ENCODE assay signal across 1 cellular context in the genomic region with DNA sequence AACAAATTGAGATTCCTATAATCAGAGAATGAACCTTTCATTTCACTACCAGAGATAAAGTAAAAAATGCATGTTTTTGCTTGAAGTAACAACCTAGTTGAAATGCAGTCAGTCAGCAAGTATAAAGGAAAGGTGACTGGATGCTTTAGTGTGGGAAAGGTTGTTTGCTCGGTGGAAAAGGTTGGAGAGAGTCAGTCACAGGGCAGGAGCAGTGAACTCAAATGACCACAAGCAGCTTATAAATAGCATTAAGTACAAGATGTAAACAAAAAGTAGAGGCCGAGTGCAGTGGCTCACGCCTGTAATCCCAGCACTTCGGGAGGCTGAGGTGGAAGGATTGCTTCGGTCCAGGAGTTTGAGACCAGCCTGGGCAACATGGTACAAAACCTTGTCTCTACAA.
TF ChIP-seq lines count a peak whose summit lies in the region.

No MANE protein-coding gene starts in this region.

TF ChIP-seq in IMR-90, 13 proteins besides CTCF, POLR2A, EP300 and RAD21 (continued from another document):
- TF ChIP-seq MAFK (IDR thresholded peaks at IDR 0.05; ENCODE audit: low read depth, low read length) = no peak
- TF ChIP-seq FOS (IDR thresholded peaks at IDR 0.05; ENCODE audit: low read depth, low read length) = no peak
- TF ChIP-seq, protein P1, sequence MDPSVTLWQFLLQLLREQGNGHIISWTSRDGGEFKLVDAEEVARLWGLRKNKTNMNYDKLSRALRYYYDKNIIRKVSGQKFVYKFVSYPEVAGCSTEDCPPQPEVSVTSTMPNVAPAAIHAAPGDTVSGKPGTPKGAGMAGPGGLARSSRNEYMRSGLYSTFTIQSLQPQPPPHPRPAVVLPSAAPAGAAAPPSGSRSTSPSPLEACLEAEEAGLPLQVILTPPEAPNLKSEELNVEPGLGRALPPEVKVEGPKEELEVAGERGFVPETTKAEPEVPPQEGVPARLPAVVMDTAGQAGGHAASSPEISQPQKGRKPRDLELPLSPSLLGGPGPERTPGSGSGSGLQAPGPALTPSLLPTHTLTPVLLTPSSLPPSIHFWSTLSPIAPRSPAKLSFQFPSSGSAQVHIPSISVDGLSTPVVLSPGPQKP (IDR thresholded peaks at IDR 0.05; ENCODE audit: borderline replicate concordance, low read depth, low read length) = no peak
TF ChIP-seq in IMR-90: peak in this region for 0.
